17 cellular contexts compared by ENCODE assay signal in genomic region chr16:19912445-19913305, GRCh38. TPM values are rescaled to one million over a fixed set of nuclear protein-coding genes. Genes with fewer than 3 reads are reported as not detected.
DNase-seq lines count a peak whose midpoint lies in the region; ATAC-seq, FAIRE-seq and TF ChIP-seq lines count a peak whose summit lies in the region.
"Had no signal": no experiment of that assay in that cellular context is flagged by ENCODE, and none has a peak within 500 bp of the region (broad histone marks: within the 10 kb centered on the region; RNA-seq: fewer than 3 reads in every experiment).

No MANE protein-coding gene starts in this region.

- H3K27me3 Mint-ChIP-seq in nephron progenitor cell (ENCODE audit: low read depth, poor library complexity): peaks cover 3% of the 10 kb centered on the region

- FAIRE-seq in HTR-8/SVneo (lab: Jason Lieb, UNC): no peak
- FAIRE-seq: frontal cortex, pancreas had no signal

- no peaks in the 10 kb centered on the region for H3K4me1 Mint-ChIP-seq in nephron progenitor cell

- no peak overlapping the region for H3K4me3 ChIP-seq in AG10803 (ENCODE audit: low read length)
- H3K4me3 ChIP-seq: colonic mucosa, mucosa of descending colon, pancreas, Peyer's patch had no signal

- H3K4me3 Mint-ChIP-seq in nephron progenitor cell: no peak overlapping the region
- H3K4me3 Mint-ChIP-seq: activated CD4-positive, alpha-beta T cell treated with anti-CD3 and anti-CD28 coated beads for 36 hours had no signal

- H3K9me3 Mint-ChIP-seq in nephron progenitor cell: no peaks in the 10 kb centered on the region

- no peak overlapping the region for H3K27ac Mint-ChIP-seq in nephron progenitor cell
- H3K27ac Mint-ChIP-seq: activated CD4-positive, alpha-beta T cell treated with anti-CD3 and anti-CD28 coated beads for 36 hours had no signal

- no peaks in the 10 kb centered on the region for H3K36me3 Mint-ChIP-seq in nephron progenitor cell (ENCODE audit: low read depth)

- no peak for TF ChIP-seq CTCF in AG10803 (conservative IDR thresholded peaks at IDR 0.05; ENCODE audit: low read length)
- no peak for TF ChIP-seq CTCF in nephron progenitor cell (IDR thresholded peaks at IDR 0.05)
- TF ChIP-seq CTCF in GM13976 (IDR thresholded peaks at IDR 0.05; ENCODE audit: borderline replicate concordance, control extremely low read depth, extremely low read depth, insufficient read depth, missing control alignments): no peak

- DNase-seq in AG10803 (ENCODE audit: low read depth) (peak; percentile 24), LHCN-M2 (ENCODE audit: low read depth) (peak; percentile 25), astrocyte of the hippocampus (ENCODE audit: low read depth, low spot score) (peak; percentile 21), foreskin melanocyte (peak; percentile 49), nephron progenitor cell (no peak), HTR-8/SVneo (ENCODE audit: insufficient read length, low spot score) (no peak), GM13976 (ENCODE audit: low spot score) (no peak)
- DNase-seq: activated CD4-positive, alpha-beta T cell treated with anti-CD3 and anti-CD28 coated beads for 36 hours; colonic mucosa; DMS 273 treated with DMSO at 0.1 percent for 48 hours; mucosa of descending colon; NCI-H1048; pancreas; Peyer's patch had no signal

- in situ Hi-C loops in GM13976 (cut with MboI; ENCODE audit: low sequenced_read_pairs, unreplicated experiment): loop anchor here (10.0 kb wide), 1 partner anchor 472 kb away; no protein-coding TSS in a partner anchor

- ATAC-seq in HG03025 (IDR thresholded peaks at IDR 0.05; ENCODE audit: low FRiP score, unreplicated experiment): no peak
- ATAC-seq: activated CD4-positive, alpha-beta T cell treated with anti-CD3 and anti-CD28 coated beads for 36 hours; mucosa of descending colon; pancreas had no signal

RNA-seq across cellular contexts. Expression of gene GPRC5B, which starts 28.0 kb away (rescaled TPM):
- 7.2 and 9.5 TPM in 2 replicates for total RNA-seq in LHCN-M2 (2014; rRNA removed)
- polyA plus RNA-seq in LHCN-M2 (2012): 15.9 TPM
- total RNA-seq: T-helper 2 cell treated with Interferon-gamma antibody and Interleukin-4, amounts not matched to agents 100 ng/mL and 5 ng/mL, for 36 hours had no signal

Comparison
In these comparisons a context has a peak if more than half of its experiments do, and no peak if none do; other contexts are left out.
1. DNase-seq: peak in AG10803 (single experiment), LHCN-M2 (single experiment), astrocyte of the hippocampus (single experiment) and foreskin melanocyte (single experiment); none in nephron progenitor cell (single experiment), HTR-8/SVneo (single experiment) and GM13976 (single experiment).